ENCODE assay signal across 1 cellular context in genomic region chr10:30752481-30752881, GRCh38.
TF ChIP-seq lines count a peak whose summit lies in the region.

No MANE protein-coding gene starts in this region.

TF ChIP-seq in K562, 482 proteins besides CTCF, POLR2A, EP300 and RAD21 (continued from another document):
- TF ChIP-seq ZMIZ1 (IDR thresholded peaks at IDR 0.05; ENCODE audit: low read depth in 2 of 2, low read length in 2 of 2) (no peak), ZBTB26 (CRISPR knock-in tag; IDR thresholded peaks at IDR 0.05) (no peak), EWSR1 (IDR thresholded peaks at IDR 0.05; ENCODE audit: borderline replicate concordance, low read depth, partially characterized antibody) (no peak), NR3C1 (CRISPR knock-in tag; IDR thresholded peaks at IDR 0.05) (no peak), ZBED1 (IDR thresholded peaks at IDR 0.05) (no peak), SIRT6 (IDR thresholded peaks at IDR 0.05; ENCODE audit: low read depth, low read length) (no peak), POU5F1 (IDR thresholded peaks at IDR 0.05; ENCODE audit: borderline replicate concordance, low read depth, low read length, partially characterized antibody) (no peak), CSDE1 (IDR thresholded peaks at IDR 0.05) (no peak), EZH2 (IDR thresholded peaks at IDR 0.05; ENCODE audit: borderline replicate concordance, low read depth, low read length) (0 out of 2 replicates have a peak, but pooled peaks have one; percentile 47), ARID1B (IDR thresholded peaks at IDR 0.05) (peak; percentile 84), GTF2F1 (IDR thresholded peaks at IDR 0.05; ENCODE audit: low read depth, low read length) (no peak), ZZZ3 (IDR thresholded peaks at IDR 0.05) (no peak), KDM4B (IDR thresholded peaks at IDR 0.05; ENCODE audit: borderline replicate concordance in 2 of 2, low read depth in 1 of 2) (no peak), BHLHE40 (IDR thresholded peaks at IDR 0.05; ENCODE audit: low read length) (no peak), ZNF316 (IDR thresholded peaks at IDR 0.05) (no peak), EGR1 (conservative IDR thresholded peaks at IDR 0.05) (no peak), SLC30A9 (CRISPR knock-in tag; IDR thresholded peaks at IDR 0.05) (no peak), TAL1 (IDR thresholded peaks at IDR 0.05) (peak; percentile 83), SNRNP70 (optimal IDR thresholded peaks at IDR 0.05; ENCODE audit: low read depth, low read length) (no peak), TRIM25 (IDR thresholded peaks at IDR 0.05; ENCODE audit: borderline replicate concordance) (no peak), SETDB1 (IDR thresholded peaks at IDR 0.05; ENCODE audit: low read length) (no peak), PHB2 (IDR thresholded peaks at IDR 0.05; ENCODE audit: low read depth) (no peak), NFIC (IDR thresholded peaks at IDR 0.05) (0 out of 2 replicates have a peak, but pooled peaks have one; percentile 14), ZC3H4 (CRISPR knock-in tag; IDR thresholded peaks at IDR 0.05; ENCODE audit: borderline replicate concordance) (no peak), CREM (IDR thresholded peaks at IDR 0.05; ENCODE audit: low read depth) (no peak), PKNOX1 (IDR thresholded peaks at IDR 0.05) (no peak)
- TF ChIP-seq, protein P1, sequence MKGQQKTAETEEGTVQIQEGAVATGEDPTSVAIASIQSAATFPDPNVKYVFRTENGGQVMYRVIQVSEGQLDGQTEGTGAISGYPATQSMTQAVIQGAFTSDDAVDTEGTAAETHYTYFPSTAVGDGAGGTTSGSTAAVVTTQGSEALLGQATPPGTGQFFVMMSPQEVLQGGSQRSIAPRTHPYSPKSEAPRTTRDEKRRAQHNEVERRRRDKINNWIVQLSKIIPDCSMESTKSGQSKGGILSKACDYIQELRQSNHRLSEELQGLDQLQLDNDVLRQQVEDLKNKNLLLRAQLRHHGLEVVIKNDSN (CRISPR knock-in tag; IDR thresholded peaks at IDR 0.05) = no peak
- TF ChIP-seq, protein P2, sequence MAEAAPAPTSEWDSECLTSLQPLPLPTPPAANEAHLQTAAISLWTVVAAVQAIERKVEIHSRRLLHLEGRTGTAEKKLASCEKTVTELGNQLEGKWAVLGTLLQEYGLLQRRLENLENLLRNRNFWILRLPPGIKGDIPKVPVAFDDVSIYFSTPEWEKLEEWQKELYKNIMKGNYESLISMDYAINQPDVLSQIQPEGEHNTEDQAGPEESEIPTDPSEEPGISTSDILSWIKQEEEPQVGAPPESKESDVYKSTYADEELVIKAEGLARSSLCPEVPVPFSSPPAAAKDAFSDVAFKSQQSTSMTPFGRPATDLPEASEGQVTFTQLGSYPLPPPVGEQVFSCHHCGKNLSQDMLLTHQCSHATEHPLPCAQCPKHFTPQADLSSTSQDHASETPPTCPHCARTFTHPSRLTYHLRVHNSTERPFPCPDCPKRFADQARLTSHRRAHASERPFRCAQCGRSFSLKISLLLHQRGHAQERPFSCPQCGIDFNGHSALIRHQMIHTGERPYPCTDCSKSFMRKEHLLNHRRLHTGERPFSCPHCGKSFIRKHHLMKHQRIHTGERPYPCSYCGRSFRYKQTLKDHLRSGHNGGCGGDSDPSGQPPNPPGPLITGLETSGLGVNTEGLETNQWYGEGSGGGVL (CRISPR knock-in tag; IDR thresholded peaks at IDR 0.05) = no peak
- TF ChIP-seq, protein P3, sequence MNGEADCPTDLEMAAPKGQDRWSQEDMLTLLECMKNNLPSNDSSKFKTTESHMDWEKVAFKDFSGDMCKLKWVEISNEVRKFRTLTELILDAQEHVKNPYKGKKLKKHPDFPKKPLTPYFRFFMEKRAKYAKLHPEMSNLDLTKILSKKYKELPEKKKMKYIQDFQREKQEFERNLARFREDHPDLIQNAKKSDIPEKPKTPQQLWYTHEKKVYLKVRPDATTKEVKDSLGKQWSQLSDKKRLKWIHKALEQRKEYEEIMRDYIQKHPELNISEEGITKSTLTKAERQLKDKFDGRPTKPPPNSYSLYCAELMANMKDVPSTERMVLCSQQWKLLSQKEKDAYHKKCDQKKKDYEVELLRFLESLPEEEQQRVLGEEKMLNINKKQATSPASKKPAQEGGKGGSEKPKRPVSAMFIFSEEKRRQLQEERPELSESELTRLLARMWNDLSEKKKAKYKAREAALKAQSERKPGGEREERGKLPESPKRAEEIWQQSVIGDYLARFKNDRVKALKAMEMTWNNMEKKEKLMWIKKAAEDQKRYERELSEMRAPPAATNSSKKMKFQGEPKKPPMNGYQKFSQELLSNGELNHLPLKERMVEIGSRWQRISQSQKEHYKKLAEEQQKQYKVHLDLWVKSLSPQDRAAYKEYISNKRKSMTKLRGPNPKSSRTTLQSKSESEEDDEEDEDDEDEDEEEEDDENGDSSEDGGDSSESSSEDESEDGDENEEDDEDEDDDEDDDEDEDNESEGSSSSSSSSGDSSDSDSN (IDR thresholded peaks at IDR 0.05; ENCODE audit: borderline replicate concordance in 1 of 2, low read depth in 2 of 2, low read length in 2 of 2) = no peak
- TF ChIP-seq, protein P4, sequence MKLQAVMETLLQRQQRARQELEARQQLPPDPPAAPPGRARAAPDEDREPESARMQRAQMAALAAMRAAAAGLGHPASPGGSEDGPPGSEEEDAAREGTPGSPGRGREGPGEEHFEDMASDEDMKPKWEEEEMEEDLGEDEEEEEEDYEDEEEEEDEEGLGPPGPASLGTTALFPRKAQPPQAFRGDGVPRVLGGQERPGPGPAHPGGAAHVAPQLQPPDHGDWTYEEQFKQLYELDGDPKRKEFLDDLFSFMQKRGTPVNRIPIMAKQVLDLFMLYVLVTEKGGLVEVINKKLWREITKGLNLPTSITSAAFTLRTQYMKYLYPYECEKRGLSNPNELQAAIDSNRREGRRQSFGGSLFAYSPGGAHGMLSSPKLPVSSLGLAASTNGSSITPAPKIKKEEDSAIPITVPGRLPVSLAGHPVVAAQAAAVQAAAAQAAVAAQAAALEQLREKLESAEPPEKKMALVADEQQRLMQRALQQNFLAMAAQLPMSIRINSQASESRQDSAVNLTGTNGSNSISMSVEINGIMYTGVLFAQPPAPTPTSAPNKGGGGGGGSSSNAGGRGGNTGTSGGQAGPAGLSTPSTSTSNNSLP (IDR thresholded peaks at IDR 0.05; ENCODE audit: borderline replicate concordance, low read depth, low read length) = no peak
- TF ChIP-seq, protein P5, sequence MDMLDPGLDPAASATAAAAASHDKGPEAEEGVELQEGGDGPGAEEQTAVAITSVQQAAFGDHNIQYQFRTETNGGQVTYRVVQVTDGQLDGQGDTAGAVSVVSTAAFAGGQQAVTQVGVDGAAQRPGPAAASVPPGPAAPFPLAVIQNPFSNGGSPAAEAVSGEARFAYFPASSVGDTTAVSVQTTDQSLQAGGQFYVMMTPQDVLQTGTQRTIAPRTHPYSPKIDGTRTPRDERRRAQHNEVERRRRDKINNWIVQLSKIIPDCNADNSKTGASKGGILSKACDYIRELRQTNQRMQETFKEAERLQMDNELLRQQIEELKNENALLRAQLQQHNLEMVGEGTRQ (CRISPR knock-in tag; IDR thresholded peaks at IDR 0.05) = no peak
- TF ChIP-seq, protein P6, sequence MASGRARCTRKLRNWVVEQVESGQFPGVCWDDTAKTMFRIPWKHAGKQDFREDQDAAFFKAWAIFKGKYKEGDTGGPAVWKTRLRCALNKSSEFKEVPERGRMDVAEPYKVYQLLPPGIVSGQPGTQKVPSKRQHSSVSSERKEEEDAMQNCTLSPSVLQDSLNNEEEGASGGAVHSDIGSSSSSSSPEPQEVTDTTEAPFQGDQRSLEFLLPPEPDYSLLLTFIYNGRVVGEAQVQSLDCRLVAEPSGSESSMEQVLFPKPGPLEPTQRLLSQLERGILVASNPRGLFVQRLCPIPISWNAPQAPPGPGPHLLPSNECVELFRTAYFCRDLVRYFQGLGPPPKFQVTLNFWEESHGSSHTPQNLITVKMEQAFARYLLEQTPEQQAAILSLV (tag; IDR thresholded peaks at IDR 0.05) = no peak
TF ChIP-seq in K562: peak in this region for 18.
